ENCODE assay signal across 26 cellular contexts in genomic region chr17:82567286-82567685, GRCh38.
"Had no signal": no experiment of that assay in that cellular context is flagged by ENCODE, and none has a peak within 500 bp of the region (broad histone marks: within the 10 kb centered on the region; RNA-seq: fewer than 3 reads in every experiment).

No MANE protein-coding gene starts in this region.

- H3K9me3 Mint-ChIP-seq: activated CD4-positive, alpha-beta memory T cell treated with anti-CD3 and anti-CD28 coated beads, Interleukin-2, amount 10 ng/mL, durations not matched to agents 7 days and 5 days; activated T-cell treated with anti-CD3 and anti-CD28 coated beads, Interleukin-2, amount 50 U/mL, for 4 hours; activated T-helper 17 cell treated with anti-CD3 and anti-CD28 coated beads, Interleukin-2, amount 50 U/mL, for 72 hours; central memory CD8-positive, alpha-beta T cell; effector memory CD8-positive, alpha-beta T cell; nephron; stimulated activated naive B cell treated with anti-CD40 and anti-IgM and Interleukin-4, amounts not matched to agents 10 μg/mL and 1 μg/mL and 100 μg/mL, for 72 hours had no signal

- DNase-seq: activated CD4-positive, alpha-beta memory T cell treated with anti-CD3 and anti-CD28 coated beads, Interleukin-2, amount 10 ng/mL, durations not matched to agents 7 days and 5 days; activated CD4-positive, alpha-beta T cell treated with anti-CD3 and anti-CD28 coated beads for 48 hours; activated CD8-positive, alpha-beta memory T cell treated with anti-CD3 and anti-CD28 coated beads, Interleukin-2, amount 50 U/mL, for 48 hours; activated gamma-delta T cell treated with Interleukin-2 at 50 U/mL for 16 hours; activated naive CD4-positive, alpha-beta T cell treated with anti-CD3 and anti-CD28 coated beads, Interleukin-2, amount 50 U/mL, for 16 hours; activated T-cell treated with anti-CD3 and anti-CD28 coated beads, Interleukin-2, amount 50 U/mL, for 4 hours; amniotic stem cell; effector memory CD8-positive, alpha-beta T cell; hippocampal formation; left cardiac atrium; left ventricle myocardium superior; mammary epithelial cell; ovary; retina; stimulated activated CD4-positive, alpha-beta T cell treated with anti-CD3 and anti-CD28 coated beads, Interleukin-1b, Interleukin-23, amount 100 ng/mL, for 48 hours; stimulated activated naive B cell treated with anti-CD40 and anti-IgM and Interleukin-4, amounts not matched to agents 10 μg/mL and 1 μg/mL and 100 μg/mL, for 72 hours; testis; trophoblast cell had no signal

- H3K4me1 ChIP-seq: prostate gland had no signal

- H3K4me1 Mint-ChIP-seq: activated CD4-positive, alpha-beta memory T cell treated with anti-CD3 and anti-CD28 coated beads, Interleukin-2, amount 10 ng/mL, durations not matched to agents 7 days and 5 days; activated T-helper 17 cell treated with anti-CD3 and anti-CD28 coated beads, Interleukin-2, amount 50 U/mL, for 72 hours; central memory CD8-positive, alpha-beta T cell had no signal

- H3K4me2 ChIP-seq: smooth muscle cell had no signal

- ATAC-seq: activated CD4-positive, CD25-positive, alpha-beta regulatory T cell treated with anti-CD3 and anti-CD28 coated beads, Interleukin-2, amount 50 U/mL, for 24 hours; activated T-cell treated with anti-CD3 and anti-CD28 coated beads, Interleukin-2, amount 50 U/mL, for 4 hours; activated T-helper 17 cell treated with anti-CD3 and anti-CD28 coated beads, Interleukin-2, amount 50 U/mL, for 72 hours; effector memory CD8-positive, alpha-beta T cell; gastroesophageal sphincter; stimulated activated naive B cell treated with anti-CD40 and anti-IgM and Interleukin-4, amounts not matched to agents 10 μg/mL and 1 μg/mL and 100 μg/mL, for 72 hours had no signal

- H3K4me3 Mint-ChIP-seq: activated CD4-positive, alpha-beta memory T cell treated with anti-CD3 and anti-CD28 coated beads, Interleukin-2, amount 10 ng/mL, durations not matched to agents 7 days and 5 days; activated T-cell treated with anti-CD3 and anti-CD28 coated beads, Interleukin-2, amount 50 U/mL, for 4 hours; activated T-helper 17 cell treated with anti-CD3 and anti-CD28 coated beads, Interleukin-2, amount 50 U/mL, for 72 hours; central memory CD8-positive, alpha-beta T cell; effector memory CD8-positive, alpha-beta T cell; nephron; stimulated activated naive B cell treated with anti-CD40 and anti-IgM and Interleukin-4, amounts not matched to agents 10 μg/mL and 1 μg/mL and 100 μg/mL, for 72 hours had no signal

- H3K27ac Mint-ChIP-seq: activated CD4-positive, alpha-beta memory T cell treated with anti-CD3 and anti-CD28 coated beads, Interleukin-2, amount 10 ng/mL, durations not matched to agents 7 days and 5 days; activated T-helper 17 cell treated with anti-CD3 and anti-CD28 coated beads, Interleukin-2, amount 50 U/mL, for 72 hours; effector memory CD8-positive, alpha-beta T cell; nephron; stimulated activated naive B cell treated with anti-CD40 and anti-IgM and Interleukin-4, amounts not matched to agents 10 μg/mL and 1 μg/mL and 100 μg/mL, for 72 hours had no signal

- H3K27me3 Mint-ChIP-seq: activated CD4-positive, alpha-beta memory T cell treated with anti-CD3 and anti-CD28 coated beads, Interleukin-2, amount 10 ng/mL, durations not matched to agents 7 days and 5 days; activated T-helper 17 cell treated with anti-CD3 and anti-CD28 coated beads, Interleukin-2, amount 50 U/mL, for 72 hours; central memory CD8-positive, alpha-beta T cell; effector memory CD8-positive, alpha-beta T cell; stimulated activated naive B cell treated with anti-CD40 and anti-IgM and Interleukin-4, amounts not matched to agents 10 μg/mL and 1 μg/mL and 100 μg/mL, for 72 hours had no signal

- H3K36me3 ChIP-seq: ovary, prostate gland had no signal

- H3K9me3 ChIP-seq: gastroesophageal sphincter, ovary, prostate gland, testis, vagina had no signal

- H3K4me3 ChIP-seq: gastroesophageal sphincter, ovary, prostate gland, smooth muscle cell, testis, vagina had no signal

- H3K27me3 ChIP-seq: gastroesophageal sphincter, ovary, testis, vagina had no signal

- H3K27ac ChIP-seq: gastroesophageal sphincter, ovary, prostate gland, testis, vagina had no signal
